ENCODE assay signal across 16 cellular contexts in genomic region chr1:45608475-45609156, GRCh38. TPM values are rescaled to one million over a fixed set of nuclear protein-coding genes. Genes with fewer than 3 reads are reported as not detected.
DNase-seq lines count a peak whose midpoint lies in the region; ATAC-seq lines count a peak whose summit lies in the region.
"Had no signal": no experiment of that assay in that cellular context is flagged by ENCODE, and none has a peak within 500 bp of the region (broad histone marks: within the 10 kb centered on the region; RNA-seq: fewer than 3 reads in every experiment).

No MANE protein-coding gene starts in this region.

- H3K27ac Mint-ChIP-seq in T-helper 1 cell treated with Interleukin-12 subunit alpha and Interleukin-12 subunit beta and Interleukin-4 antibody, amounts not matched to agents 30 μg/mL and 1 μg/mL, for 36 hours = peak overlapping the region; percentile 41
- peak overlapping the region; percentile 50 for H3K27ac Mint-ChIP-seq in activated T-helper 17 cell treated with anti-CD3 and anti-CD28 coated beads, Interleukin-2, amount 50 U/mL, for 72 hours
- peak overlapping the region; percentile 85 to 94 (median 90) for H3K27ac Mint-ChIP-seq in naive B cell

- no peak overlapping the region for H3K4me3 Mint-ChIP-seq in T-helper 1 cell treated with Interleukin-12 subunit alpha and Interleukin-12 subunit beta and Interleukin-4 antibody, amounts not matched to agents 30 μg/mL and 1 μg/mL, for 36 hours
- no peak overlapping the region for H3K4me3 Mint-ChIP-seq in activated T-helper 17 cell treated with anti-CD3 and anti-CD28 coated beads, Interleukin-2, amount 50 U/mL, for 72 hours
- peak overlapping the region in 7 of 8 donors; percentile 17 to 79 (median 51) for H3K4me3 Mint-ChIP-seq in naive B cell

- no peaks in the 10 kb centered on the region for H3K27me3 Mint-ChIP-seq in T-helper 1 cell treated with Interleukin-12 subunit alpha and Interleukin-12 subunit beta and Interleukin-4 antibody, amounts not matched to agents 30 μg/mL and 1 μg/mL, for 36 hours (ENCODE audit: low read depth)
- no peaks in the 10 kb centered on the region for H3K27me3 Mint-ChIP-seq in activated T-helper 17 cell treated with anti-CD3 and anti-CD28 coated beads, Interleukin-2, amount 50 U/mL, for 72 hours
- H3K27me3 Mint-ChIP-seq in naive B cell = no peaks in the 10 kb centered on the region

- no peaks in the 10 kb centered on the region for H3K9me3 Mint-ChIP-seq in T-helper 1 cell treated with Interleukin-12 subunit alpha and Interleukin-12 subunit beta and Interleukin-4 antibody, amounts not matched to agents 30 μg/mL and 1 μg/mL, for 36 hours
- H3K9me3 Mint-ChIP-seq in activated T-helper 17 cell treated with anti-CD3 and anti-CD28 coated beads, Interleukin-2, amount 50 U/mL, for 72 hours = no peaks in the 10 kb centered on the region
- H3K9me3 Mint-ChIP-seq in naive B cell = no peaks in the 10 kb centered on the region

- ATAC-seq in activated T-helper 17 cell treated with anti-CD3 and anti-CD28 coated beads, Interleukin-2, amount 50 U/mL, for 72 hours (replicated peaks) = no peak
- ATAC-seq in naive B cell (ENCODE audit: low read depth in 2 of 2) (peak; percentile 95), HG02938 (IDR thresholded peaks at IDR 0.05; ENCODE audit: unreplicated experiment) (no peak)
- ATAC-seq: right cardiac atrium had no signal

- peaks cover 22% of the 10 kb centered on the region for H3K4me1 Mint-ChIP-seq in T-helper 1 cell treated with Interleukin-12 subunit alpha and Interleukin-12 subunit beta and Interleukin-4 antibody, amounts not matched to agents 30 μg/mL and 1 μg/mL, for 36 hours (ENCODE audit: low read depth)
- H3K4me1 Mint-ChIP-seq in activated T-helper 17 cell treated with anti-CD3 and anti-CD28 coated beads, Interleukin-2, amount 50 U/mL, for 72 hours = peaks cover 24% of the 10 kb centered on the region
- H3K4me1 Mint-ChIP-seq in naive B cell = peaks cover 34 to 40% (median 38%) of the 10 kb centered on the region in 3 donors

- peaks cover 45% of the 10 kb centered on the region for H3K36me3 Mint-ChIP-seq in T-helper 1 cell treated with Interleukin-12 subunit alpha and Interleukin-12 subunit beta and Interleukin-4 antibody, amounts not matched to agents 30 μg/mL and 1 μg/mL, for 36 hours (ENCODE audit: low read depth)
- H3K36me3 Mint-ChIP-seq in activated T-helper 17 cell treated with anti-CD3 and anti-CD28 coated beads, Interleukin-2, amount 50 U/mL, for 72 hours (ENCODE audit: low read depth) = peaks cover 97% of the 10 kb centered on the region
- peaks cover 38% of the 10 kb centered on the region in 2 donors for H3K36me3 Mint-ChIP-seq in naive B cell

- in situ Hi-C loops in KBM-7 (cut with MboI; ENCODE audit: low pct_unique_long_range_greater_than_20kb, low sequenced_read_pairs) = no loop called here

- DNase-seq in T-helper 1 cell (no peak), KBM-7 (peak; percentile 75), naive B cell (peak; percentile 65), NCI-H2227 treated with DMSO at 0.1 percent for 48 hours (lab: John Stamatoyannopoulos, UW) (no peak), cerebellum (ENCODE audit: low spot score) (no peak)
- DNase-seq: 8988T; GM23248; hippocampal formation; NCI-H1694 treated with DMSO at 0.1 percent for 48 hours; NK-92 treated with Interleukin-12 subunit alpha and Interleukin-12 subunit beta, amount 100 ng/mL, for 24 hours; right cardiac atrium; SW 1271; testis had no signal

RNA-seq across cellular contexts. Expression of gene CCDC17, which starts 15.2 kb away (rescaled TPM):
- 1 to 10 TPM; 4.4 to 4.7 TPM for total RNA-seq in activated T-helper 17 cell treated with anti-CD3 and anti-CD28 coated beads, Interleukin-2, amount 50 U/mL, for 72 hours
- polyA plus RNA-seq in naive B cell (ENCODE audit: low read depth in 6 of 6) = under 1 TPM in 3 of 6 donors, not detected in 3; 0.08 to 0.57 (median 0.11) TPM
- 1.00 TPM for total RNA-seq in cerebellum

RNA-seq across cellular contexts. Expression of gene NASP, which starts 24.8 kb away (rescaled TPM):
- 100 to 1,000 TPM; 113 to 224 TPM for total RNA-seq in activated T-helper 17 cell treated with anti-CD3 and anti-CD28 coated beads, Interleukin-2, amount 50 U/mL, for 72 hours
- polyA plus RNA-seq in naive B cell (ENCODE audit: low read depth in 6 of 6) = 100 to 1,000 TPM in 4 of 6 donors, 10 to 100 TPM in 2; 90.5 to 140 (median 114) TPM
- 122 TPM for total RNA-seq in cerebellum

RNA-seq across cellular contexts. Expression of gene AKR1A1, which starts 58.0 kb away (rescaled TPM):
- 100 to 1,000 TPM; 121 to 151 TPM for total RNA-seq in activated T-helper 17 cell treated with anti-CD3 and anti-CD28 coated beads, Interleukin-2, amount 50 U/mL, for 72 hours
- 100 to 1,000 TPM; 123 to 249 (median 130) TPM for polyA plus RNA-seq in naive B cell (ENCODE audit: low read depth in 6 of 6)
- 47.0 TPM for total RNA-seq in cerebellum

Comparison
In these comparisons a context has a peak if more than half of its experiments do, and no peak if none do; other contexts are left out.
1. H3K4me3 Mint-ChIP-seq: peak in naive B cell (7 of 8); none in T-helper 1 cell treated with Interleukin-12 subunit alpha and Interleukin-12 subunit beta and Interleukin-4 antibody, amounts not matched to agents 30 μg/mL and 1 μg/mL, for 36 hours (single experiment) and activated T-helper 17 cell treated with anti-CD3 and anti-CD28 coated beads, Interleukin-2, amount 50 U/mL, for 72 hours (single experiment).
2. DNase-seq: peak in KBM-7 (single experiment) and naive B cell (single experiment); none in T-helper 1 cell (0 of 5), NCI-H2227 treated with DMSO at 0.1 percent for 48 hours (single experiment) and cerebellum (single experiment).
3. ATAC-seq: peak in naive B cell (2 of 2); none in activated T-helper 17 cell treated with anti-CD3 and anti-CD28 coated beads, Interleukin-2, amount 50 U/mL, for 72 hours (single experiment) and HG02938 (single experiment).
4. Peak in every context shown above with its lines, with median percentiles within 50 percentile points of each other: H3K27ac Mint-ChIP-seq.